ENCODE assay signal across 18 cellular contexts in the genomic region with DNA sequence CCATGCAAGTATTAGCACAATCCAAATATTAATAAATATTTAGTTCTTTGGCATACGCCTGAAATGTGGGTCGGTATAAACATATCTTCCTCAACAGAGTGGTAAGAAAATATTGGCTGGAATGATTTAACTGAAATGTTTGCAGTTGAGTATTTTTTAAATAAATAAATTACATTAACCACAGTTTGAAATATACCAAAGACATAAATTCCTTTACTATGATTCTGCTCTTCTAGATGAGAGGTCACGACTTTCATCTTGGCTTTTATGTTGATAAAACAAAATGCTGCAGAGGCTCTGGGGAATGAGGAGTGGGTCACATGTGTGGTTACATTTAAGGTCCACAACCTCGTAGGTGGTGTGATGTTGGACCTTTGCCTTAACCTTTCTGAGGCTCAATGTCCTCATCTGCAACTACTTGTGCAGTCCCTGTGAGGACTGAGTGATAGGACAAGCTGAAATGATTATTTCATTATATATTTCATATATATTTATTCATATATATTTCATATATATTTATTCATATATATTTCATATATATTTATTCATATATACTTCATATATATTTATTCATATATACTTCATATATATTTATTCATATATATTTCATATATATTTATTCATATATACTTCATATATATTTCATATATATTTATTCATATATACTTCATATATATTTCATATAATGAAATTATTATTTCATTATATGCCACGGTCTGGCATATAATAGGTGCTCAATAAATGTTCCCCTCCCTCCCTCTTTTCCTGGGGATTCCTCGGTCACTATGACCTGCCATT.
"Had no signal": no experiment of that assay in that cellular context is flagged by ENCODE, and none has a peak within 500 bp of the region (broad histone marks: within the 10 kb centered on the region; RNA-seq: fewer than 3 reads in every experiment).

No MANE protein-coding gene starts in this region.

- H3K4me1 Mint-ChIP-seq: activated naive CD8-positive, alpha-beta T cell treated with anti-CD3 and anti-CD28 coated beads, Interleukin-2, amount 10 ng/mL, durations not matched to agents 7 days and 5 days; central memory CD8-positive, alpha-beta T cell; T-cell had no signal

- H3K36me3 ChIP-seq: ascending aorta, heart right ventricle, ovary, stomach, thyroid gland, uterus, WERI-Rb-1 had no signal

- H3K4me3 ChIP-seq: ascending aorta, heart right ventricle, ovary, stomach, thyroid gland, uterus had no signal

- H3K4me1 ChIP-seq: ascending aorta, heart right ventricle, stomach, thyroid gland, uterus had no signal

- H3K36me3 Mint-ChIP-seq: activated naive CD8-positive, alpha-beta T cell treated with anti-CD3 and anti-CD28 coated beads, Interleukin-2, amount 10 ng/mL, durations not matched to agents 7 days and 5 days; T-cell had no signal

- H3K4me3 Mint-ChIP-seq: activated CD8-positive, alpha-beta T cell treated with anti-CD3 and anti-CD28 coated beads for 36 hours; activated naive CD8-positive, alpha-beta T cell treated with anti-CD3 and anti-CD28 coated beads, Interleukin-2, amount 10 ng/mL, durations not matched to agents 7 days and 5 days; activated T-cell treated with anti-CD3 and anti-CD28 coated beads, Interleukin-2, amount 50 U/mL, for 72 hours; central memory CD8-positive, alpha-beta T cell; T-cell had no signal

- H3K9me3 ChIP-seq: ascending aorta, heart right ventricle, ovary, stomach, thyroid gland, uterus had no signal

- H3K27ac Mint-ChIP-seq: activated CD8-positive, alpha-beta T cell treated with anti-CD3 and anti-CD28 coated beads for 36 hours; activated naive CD8-positive, alpha-beta T cell treated with anti-CD3 and anti-CD28 coated beads, Interleukin-2, amount 10 ng/mL, durations not matched to agents 7 days and 5 days; activated T-cell treated with anti-CD3 and anti-CD28 coated beads, Interleukin-2, amount 50 U/mL, for 72 hours; T-cell had no signal

- DNase-seq: activated CD4-positive, alpha-beta T cell treated with anti-CD3 and anti-CD28 coated beads for 4 hours; activated CD8-positive, alpha-beta memory T cell treated with anti-CD3 and anti-CD28 coated beads, Interleukin-2, amount 50 U/mL, for 4 hours; activated CD8-positive, alpha-beta T cell treated with anti-CD3 and anti-CD28 coated beads for 36 hours; activated naive CD8-positive, alpha-beta T cell treated with anti-CD3 and anti-CD28 coated beads, Interleukin-2, amount 10 ng/mL, durations not matched to agents 7 days and 5 days; activated T-cell treated with anti-CD3 and anti-CD28 coated beads, Interleukin-2, amount 50 U/mL, for 72 hours; foreskin melanocyte; heart right ventricle; kidney glomerular epithelial cell; ovary; stomach; T-cell; T1000; thyroid gland; uterus; WERI-Rb-1 had no signal

- H3K27ac ChIP-seq: ascending aorta, heart right ventricle, ovary, stomach, thyroid gland, uterus, WERI-Rb-1 had no signal

- ATAC-seq: activated CD8-positive, alpha-beta T cell treated with anti-CD3 and anti-CD28 coated beads for 36 hours; activated T-cell treated with anti-CD3 and anti-CD28 coated beads, Interleukin-2, amount 50 U/mL, for 72 hours; esophagus mucosa; heart right ventricle; T-cell had no signal

- H3K27me3 Mint-ChIP-seq: activated CD8-positive, alpha-beta T cell treated with anti-CD3 and anti-CD28 coated beads for 36 hours; activated naive CD8-positive, alpha-beta T cell treated with anti-CD3 and anti-CD28 coated beads, Interleukin-2, amount 10 ng/mL, durations not matched to agents 7 days and 5 days; central memory CD8-positive, alpha-beta T cell; T-cell had no signal

- H3K27me3 ChIP-seq: ascending aorta, heart right ventricle, stomach, thyroid gland, uterus had no signal

- H3K9me3 Mint-ChIP-seq: activated CD8-positive, alpha-beta T cell treated with anti-CD3 and anti-CD28 coated beads for 36 hours; activated naive CD8-positive, alpha-beta T cell treated with anti-CD3 and anti-CD28 coated beads, Interleukin-2, amount 10 ng/mL, durations not matched to agents 7 days and 5 days; central memory CD8-positive, alpha-beta T cell had no signal
